8 cellular contexts compared by ENCODE assay signal in the genomic region with DNA sequence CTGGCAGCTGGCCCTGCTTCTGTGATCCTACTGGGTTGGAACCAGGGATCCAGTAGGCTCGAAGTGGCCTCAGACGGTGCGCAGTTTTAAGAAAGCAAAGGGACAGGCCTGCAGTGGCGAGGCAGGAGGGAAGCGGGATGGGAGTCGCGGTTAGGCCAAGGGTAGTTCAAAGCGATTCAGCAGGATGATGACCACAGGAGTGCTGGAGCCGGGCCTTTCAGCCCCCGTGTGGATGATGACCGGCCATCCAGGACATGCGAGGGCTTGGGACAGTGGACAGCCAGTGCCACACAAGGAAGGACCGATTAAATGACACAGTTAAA. TPM values are rescaled to one million over a fixed set of nuclear protein-coding genes. Genes with fewer than 3 reads are reported as not detected.
DNase-seq lines count a peak whose midpoint lies in the region; ATAC-seq and TF ChIP-seq lines count a peak whose summit lies in the region.

No MANE protein-coding gene starts in this region.

- peak; percentile 29 for DNase-seq in NCI-H1105 treated with DMSO at 0.1 percent for 48 hours (lab: John Stamatoyannopoulos, UW)
- DNase-seq in NCI-H1105 (lab: John Stamatoyannopoulos, UW) = no peak
- DNase-seq in SK-MEL-5 (ENCODE audit: low read depth, low spot score) = peak; percentile 44
- DNase-seq in epithelial cell of esophagus (ENCODE audit: low read depth) = peak; percentile 20
- DNase-seq in mucosa of descending colon = no peak
- DNase-seq in foreskin melanocyte = no peak
- DNase-seq in NCI-H128 (lab: John Stamatoyannopoulos, UW; ENCODE audit: unreplicated experiment) = no peak

- H3K36me3 ChIP-seq in mucosa of descending colon (ENCODE audit: low read depth) = no peaks in the 10 kb centered on the region

- H3K9me3 ChIP-seq in mucosa of descending colon = no peaks in the 10 kb centered on the region

- H3K4me3 ChIP-seq in epithelial cell of esophagus (ENCODE audit: low read length) (peak overlapping the region; percentile 73), mucosa of descending colon (peak overlapping the region; percentile 45)

- ATAC-seq in HG03432 (IDR thresholded peaks at IDR 0.05; ENCODE audit: unreplicated experiment) = peak; percentile 0
- ATAC-seq in mucosa of descending colon = peak; percentile 50

- intact Hi-C loops in mucosa of descending colon (cut with DNase I, micrococcal nuclease) = loop anchor here in 1 of 2 donors (5.0 to 10.0 kb wide), 2 partner anchors 106 to 378 kb away; no protein-coding TSS in a partner anchor

- no peak for TF ChIP-seq CTCF in epithelial cell of esophagus (IDR thresholded peaks at IDR 0.05; ENCODE audit: insufficient read depth, low read depth, low read length, missing control alignments)
- no peak for TF ChIP-seq CTCF in mucosa of descending colon (IDR thresholded peaks at IDR 0.05)

- peaks cover 3% of the 10 kb centered on the region for H3K4me1 ChIP-seq in mucosa of descending colon (ENCODE audit: low read depth)

- in situ Hi-C loops in SK-MEL-5 (cut with HindIII; ENCODE audit: low pct_unique_long_range_greater_than_20kb, low sequenced_read_pairs) = no loop called here

RNA-seq across cellular contexts. Expression of a gene that starts 0.9 kb away (rescaled TPM):
- total RNA-seq in SK-MEL-5 (2014; rRNA removed; shearing (Covaris generic)) = 79.6 and 87.0 TPM in 2 replicates
- 37.8 and 43.6 TPM in 2 replicates for polyA plus RNA-seq in SK-MEL-5 (2015; cell fraction: cytosol; rRNA removed)
- polyA plus RNA-seq in SK-MEL-5 (2015; cell fraction: nucleus; rRNA removed) = 48.6 and 60.4 TPM in 2 replicates
- total RNA-seq in mucosa of descending colon = 10 to 100 TPM; 26.7 to 57.6 (median 31.6) TPM

Comparison
In these comparisons a context has a peak if more than half of its experiments do, and no peak if none do; other contexts are left out.
1. DNase-seq: peak in NCI-H1105 treated with DMSO at 0.1 percent for 48 hours (single experiment), SK-MEL-5 (single experiment) and epithelial cell of esophagus (single experiment); none in NCI-H1105 (single experiment), mucosa of descending colon (0 of 3), foreskin melanocyte (single experiment) and NCI-H128 (single experiment).